8 cellular contexts compared by ENCODE assay signal in genomic region chr12:50166776-50167025, GRCh38. TPM values are rescaled to one million over a fixed set of nuclear protein-coding genes. Genes with fewer than 3 reads are reported as not detected.
DNase-seq lines count a peak whose midpoint lies in the region; ATAC-seq, FAIRE-seq and TF ChIP-seq lines count a peak whose summit lies in the region.

No MANE protein-coding gene starts in this region.

- H3K36me3 ChIP-seq in SU-DHL-6 (ENCODE audit: low read length), result no peaks in the 10 kb centered on the region
- no peaks in the 10 kb centered on the region for H3K36me3 ChIP-seq in colonic mucosa
- H3K36me3 ChIP-seq in thymus (ENCODE audit: control insufficient read depth, insufficient read depth), result no peaks in the 10 kb centered on the region

- intact Hi-C loops in colonic mucosa (cut with DNase I), result no loop called here

- H3K9me3 ChIP-seq in SU-DHL-6 (ENCODE audit: insufficient read depth, low read length) (no peaks in the 10 kb centered on the region), colonic mucosa (no peaks in the 10 kb centered on the region), thymus (ENCODE audit: control insufficient read depth) (no peaks in the 10 kb centered on the region)

- no peak for TF ChIP-seq CTCF in SU-DHL-6 (IDR thresholded peaks at IDR 0.05; ENCODE audit: insufficient read depth, low read length, poor library complexity, severe bottlenecking)
- TF ChIP-seq CTCF in colonic mucosa (IDR thresholded peaks at IDR 0.05), result no peak

- H3K4me2 ChIP-seq in SU-DHL-6 (ENCODE audit: low read depth, low read length, poor library complexity, severe bottlenecking), result peak overlapping the region; percentile 80

- H3K27ac Mint-ChIP-seq in naive thymus-derived CD8-positive, alpha-beta T cell, result peak overlapping the region; percentile 83 to 98 (median 97)

- DNase-seq in NOMO-1 treated with DMSO at 0.1 percent for 48 hours (lab: John Stamatoyannopoulos, UW; ENCODE audit: unreplicated experiment), result peak; percentile 16
- DNase-seq in NOMO-1 (lab: John Stamatoyannopoulos, UW; ENCODE audit: unreplicated experiment in 2 of 2), result no peak
- peak; percentile 41 for DNase-seq in colonic mucosa
- peak in 2 of 10 donors; percentile 13 to 70 for DNase-seq in naive thymus-derived CD8-positive, alpha-beta T cell
- no peak for DNase-seq in HTR-8/SVneo (ENCODE audit: insufficient read length, low spot score)
- DNase-seq in kidney glomerular epithelial cell (lab: John Stamatoyannopoulos, UW), result no peak

- peak overlapping the region; percentile 92 for H2AFZ ChIP-seq in SU-DHL-6 (ENCODE audit: low read depth, low read length, severe bottlenecking)

- peak overlapping the region; percentile 59 for H3K27ac ChIP-seq in SU-DHL-6 (ENCODE audit: low read depth, low read length)
- peak overlapping the region; percentile 75 for H3K27ac ChIP-seq in colonic mucosa
- H3K27ac ChIP-seq in thymus (ENCODE audit: low read depth), result peak overlapping the region; percentile 88

- peak overlapping the region; percentile 88 to 97 (median 93) for H3K4me3 Mint-ChIP-seq in naive thymus-derived CD8-positive, alpha-beta T cell

- no peaks in the 10 kb centered on the region for H3K27me3 Mint-ChIP-seq in naive thymus-derived CD8-positive, alpha-beta T cell

- no peaks in the 10 kb centered on the region for H4K20me1 ChIP-seq in SU-DHL-6 (ENCODE audit: low read depth, low read length)

- FAIRE-seq in HTR-8/SVneo (lab: Jason Lieb, UNC), result no peak

- peak overlapping the region; percentile 89 for H3K4me3 ChIP-seq in SU-DHL-6 (ENCODE audit: insufficient read depth, low read length, poor library complexity, severe bottlenecking)
- peak overlapping the region; percentile 67 for H3K4me3 ChIP-seq in colonic mucosa
- H3K4me3 ChIP-seq in thymus (ENCODE audit: low read length), result peak overlapping the region; percentile 77

- H3K36me3 Mint-ChIP-seq in naive thymus-derived CD8-positive, alpha-beta T cell, result no peaks in the 10 kb centered on the region

- no peak for ATAC-seq in naive thymus-derived CD8-positive, alpha-beta T cell

- H3K4me1 ChIP-seq in colonic mucosa, result no peaks in the 10 kb centered on the region
- peaks cover 7% of the 10 kb centered on the region for H3K4me1 ChIP-seq in thymus (ENCODE audit: control insufficient read depth, insufficient read depth, low read length)

- 0 out of 2 replicates have a peak, but pooled peaks cover 6% of the 10 kb centered on the region for H3F3A ChIP-seq in SU-DHL-6 (ENCODE audit: insufficient read depth)

- WGBS in thymus, result under 1% methylated on average over 10 of the region's 10 CpGs

- POLR2A ChIA-PET in naive thymus-derived CD8-positive, alpha-beta T cell (lab: Charles Lee), result interaction anchor here (0.6 to 3.1 kb wide), 13 partner anchors 9 to 544 kb away, joined by 3 to 73 read pairs (median 4); partner anchors contain the start of genes COX14, GPD1, RACGAP1 and SMARCD1

- peaks cover 8 to 41% (median 36%) of the 10 kb centered on the region in 4 donors for H3K4me1 Mint-ChIP-seq in naive thymus-derived CD8-positive, alpha-beta T cell

- H3K79me2 ChIP-seq in SU-DHL-6 (ENCODE audit: insufficient read depth, low read length), result peaks cover 38% of the 10 kb centered on the region

- H3K27me3 ChIP-seq in SU-DHL-6 (ENCODE audit: low read length), result no peaks in the 10 kb centered on the region
- H3K27me3 ChIP-seq in colonic mucosa, result no peaks in the 10 kb centered on the region
- H3K27me3 ChIP-seq in thymus (ENCODE audit: control insufficient read depth, insufficient read depth), result no peaks in the 10 kb centered on the region

- no peaks in the 10 kb centered on the region for H3K9me3 Mint-ChIP-seq in naive thymus-derived CD8-positive, alpha-beta T cell

- H3K9ac ChIP-seq in SU-DHL-6 (ENCODE audit: low read length) (peak overlapping the region; percentile 87), colonic mucosa (ENCODE audit: low read depth in 2 of 2, low read length in 2 of 2) (peak overlapping the region; percentile 74 to 88)

- H3K9me2 ChIP-seq in SU-DHL-6 (replicated peaks; ENCODE audit: insufficient read depth, low read length), result no peaks in the 10 kb centered on the region

RNA-seq across cellular contexts. Expression of gene CERS5, which starts 0.5 kb away (rescaled TPM):
- 10 to 100 TPM; 17.6 to 19.4 TPM for total RNA-seq in colonic mucosa
- 10 to 100 TPM; 51.0 to 55.7 TPM for total RNA-seq in naive thymus-derived CD8-positive, alpha-beta T cell
- polyA plus RNA-seq in naive thymus-derived CD8-positive, alpha-beta T cell, result 10 to 100 TPM; 31.0 to 45.0 (median 33.6) TPM
- 130 TPM for polyA plus RNA-seq in thymus

RNA-seq across cellular contexts. Expression of gene COX14, which starts 54.7 kb away (rescaled TPM):
- 10 to 100 TPM; 74.4 to 86.8 TPM for total RNA-seq in colonic mucosa
- total RNA-seq in naive thymus-derived CD8-positive, alpha-beta T cell, result 10 to 100 TPM; 43.4 to 47.1 TPM
- polyA plus RNA-seq in naive thymus-derived CD8-positive, alpha-beta T cell, result 100 to 1,000 TPM; 266 to 317 (median 298) TPM
- 81.4 TPM for polyA plus RNA-seq in thymus

Comparison
In these comparisons a context has a peak if more than half of its experiments do, and no peak if none do; other contexts are left out.
1. DNase-seq: peak in NOMO-1 treated with DMSO at 0.1 percent for 48 hours (single experiment) and colonic mucosa (single experiment); none in NOMO-1 (0 of 2), HTR-8/SVneo (single experiment) and kidney glomerular epithelial cell (single experiment).
2. Peak in every context shown above with its lines, with median percentiles within 50 percentile points of each other: H3K27ac ChIP-seq and H3K4me3 ChIP-seq.